Comparison of ENCODE assay signal across 10 cellular contexts in genomic region chr16:75761111-75761510, GRCh38. TPM values are rescaled to one million over a fixed set of nuclear protein-coding genes. Genes with fewer than 3 reads are reported as not detected.
A peak's percentile ranks its signal among the peaks of the same experiment; 100 is the strongest.
DNase-seq lines count a peak whose midpoint lies in the region; ATAC-seq and TF ChIP-seq lines count a peak whose summit lies in the region.
"Had no signal": no experiment of that assay in that cellular context is flagged by ENCODE, and none has a peak within 500 bp of the region (broad histone marks: within the 10 kb centered on the region; RNA-seq: fewer than 3 reads in every experiment).

No MANE protein-coding gene starts in this region.

- H3K27ac Mint-ChIP-seq in activated T-helper 17 cell treated with anti-CD3 and anti-CD28 coated beads, Interleukin-2, amount 50 U/mL, for 72 hours = peak overlapping the region; percentile 89
- no peak overlapping the region for H3K27ac Mint-ChIP-seq in CD8-positive, alpha-beta T cell
- H3K27ac Mint-ChIP-seq: brain had no signal

- DNase-seq in GM12864 (ENCODE audit: low read depth) = peak; percentile 72
- no peak for DNase-seq in mucosa of descending colon
- no peak for DNase-seq in upper lobe of right lung
- no peak for DNase-seq in CD8-positive, alpha-beta T cell
- no peak for DNase-seq in cerebellar cortex (ENCODE audit: low spot score)
- DNase-seq: glutamatergic neuron had no signal

- TF ChIP-seq CTCF in GM12864 (IDR thresholded peaks at IDR 0.05; ENCODE audit: low read depth, low read length, missing control alignments) (no peak), mucosa of descending colon (IDR thresholded peaks at IDR 0.05) (no peak), upper lobe of right lung (IDR thresholded peaks at IDR 0.05) (no peak)
- TF ChIP-seq CTCF in CD8-positive, alpha-beta T cell (IDR thresholded peaks at IDR 0.05) = no peak

- H3K9me3 Mint-ChIP-seq in activated T-helper 17 cell treated with anti-CD3 and anti-CD28 coated beads, Interleukin-2, amount 50 U/mL, for 72 hours = no peaks in the 10 kb centered on the region
- H3K9me3 Mint-ChIP-seq in CD8-positive, alpha-beta T cell = no peaks in the 10 kb centered on the region

- peak overlapping the region; percentile 71 for H3K4me3 Mint-ChIP-seq in activated T-helper 17 cell treated with anti-CD3 and anti-CD28 coated beads, Interleukin-2, amount 50 U/mL, for 72 hours
- H3K4me3 Mint-ChIP-seq in CD8-positive, alpha-beta T cell = no peak overlapping the region
- H3K4me3 Mint-ChIP-seq: brain had no signal

- H3K4me1 Mint-ChIP-seq in activated T-helper 17 cell treated with anti-CD3 and anti-CD28 coated beads, Interleukin-2, amount 50 U/mL, for 72 hours = peaks cover 17% of the 10 kb centered on the region
- no peaks in the 10 kb centered on the region for H3K4me1 Mint-ChIP-seq in CD8-positive, alpha-beta T cell (ENCODE audit: low read depth)

- ATAC-seq in GM19463 (IDR thresholded peaks at IDR 0.05; ENCODE audit: unreplicated experiment) (peak; percentile 15), HG03095 (IDR thresholded peaks at IDR 0.05; ENCODE audit: unreplicated experiment) (peak; percentile 31), mucosa of descending colon (no peak), upper lobe of right lung (no peak)
- peak; percentile 46 for ATAC-seq in activated T-helper 17 cell treated with anti-CD3 and anti-CD28 coated beads, Interleukin-2, amount 50 U/mL, for 72 hours (replicated peaks)
- ATAC-seq in CD8-positive, alpha-beta T cell = no peak

- POLR2A ChIA-PET in CD8-positive, alpha-beta T cell (lab: Charles Lee) = no interaction called here

- H3K27me3 ChIP-seq in upper lobe of right lung = no peaks in the 10 kb centered on the region
- H3K27me3 ChIP-seq in CD8-positive, alpha-beta T cell (ENCODE audit: insufficient read depth, low read length) = no peaks in the 10 kb centered on the region

- H3K4me1 ChIP-seq in mucosa of descending colon (ENCODE audit: low read depth) = no peaks in the 10 kb centered on the region
- no peaks in the 10 kb centered on the region for H3K4me1 ChIP-seq in upper lobe of right lung
- no peaks in the 10 kb centered on the region for H3K4me1 ChIP-seq in CD8-positive, alpha-beta T cell (ENCODE audit: insufficient read depth, low read length)

- H3K4me3 ChIP-seq in GM12864 (ENCODE audit: low read depth, low read length) (peak overlapping the region; percentile 41), mucosa of descending colon (no peak overlapping the region), upper lobe of right lung (no peak overlapping the region)
- no peak overlapping the region for H3K4me3 ChIP-seq in CD8-positive, alpha-beta T cell (ENCODE audit: low read depth, low read length)

- intact Hi-C loops in mucosa of descending colon (cut with DNase I, micrococcal nuclease) (loop anchor here in 1 of 2 donors (10.0 kb wide), 1 partner anchor 136 kb away; the partner anchor contains the start of gene ADAT1), upper lobe of right lung (cut with DNase I) (loop anchor here (10.0 kb wide), 1 partner anchor 286 kb away; no protein-coding TSS in a partner anchor)
- intact Hi-C loops in CD8-positive, alpha-beta T cell (cut with DNase I, micrococcal nuclease) = loop anchor here (5.0 kb wide), 3 partner anchors 244 to 374 kb away; no protein-coding TSS in a partner anchor

- CTCF ChIA-PET in CD8-positive, alpha-beta T cell (lab: Charles Lee) = interaction anchor here (1.8 kb wide), 1 partner anchor 290 kb away, joined by 6 read pairs; no protein-coding TSS in a partner anchor

- no peak overlapping the region for H3K27ac ChIP-seq in upper lobe of right lung
- H3K27ac ChIP-seq in CD8-positive, alpha-beta T cell (ENCODE audit: low read depth, low read length) = no peak overlapping the region

- H3K9me3 ChIP-seq in mucosa of descending colon (no peaks in the 10 kb centered on the region), upper lobe of right lung (no peaks in the 10 kb centered on the region)
- no peaks in the 10 kb centered on the region for H3K9me3 ChIP-seq in CD8-positive, alpha-beta T cell (ENCODE audit: low read length)

- H3K27me3 Mint-ChIP-seq in activated T-helper 17 cell treated with anti-CD3 and anti-CD28 coated beads, Interleukin-2, amount 50 U/mL, for 72 hours = peaks cover 3% of the 10 kb centered on the region
- no peaks in the 10 kb centered on the region for H3K27me3 Mint-ChIP-seq in CD8-positive, alpha-beta T cell (ENCODE audit: low read depth)

- no peaks in the 10 kb centered on the region for H3K36me3 Mint-ChIP-seq in activated T-helper 17 cell treated with anti-CD3 and anti-CD28 coated beads, Interleukin-2, amount 50 U/mL, for 72 hours (ENCODE audit: low read depth)
- no peaks in the 10 kb centered on the region for H3K36me3 Mint-ChIP-seq in CD8-positive, alpha-beta T cell
- H3K36me3 Mint-ChIP-seq: brain had no signal

- H3K36me3 ChIP-seq in mucosa of descending colon (ENCODE audit: low read depth) (no peaks in the 10 kb centered on the region), upper lobe of right lung (no peaks in the 10 kb centered on the region)
- H3K36me3 ChIP-seq in CD8-positive, alpha-beta T cell (ENCODE audit: insufficient read depth, low read length) = no peaks in the 10 kb centered on the region

RNA-seq across cellular contexts. Expression of gene CPHXL, which starts 34.8 kb away (rescaled TPM):
- total RNA-seq in activated T-helper 17 cell treated with anti-CD3 and anti-CD28 coated beads, Interleukin-2, amount 50 U/mL, for 72 hours = not detected
- total RNA-seq in mucosa of descending colon = not detected
- not detected for total RNA-seq in upper lobe of right lung
- not detected for total RNA-seq in CD8-positive, alpha-beta T cell

RNA-seq across cellular contexts. Expression of gene DUXB, which starts 59.9 kb away (rescaled TPM):
- total RNA-seq in activated T-helper 17 cell treated with anti-CD3 and anti-CD28 coated beads, Interleukin-2, amount 50 U/mL, for 72 hours = not detected
- not detected for total RNA-seq in mucosa of descending colon
- total RNA-seq in upper lobe of right lung = not detected
- total RNA-seq in CD8-positive, alpha-beta T cell = not detected

Comparison
In these comparisons a context has a peak if more than half of its experiments do, and no peak if none do; other contexts are left out.
1. ATAC-seq: peak in GM19463 (single experiment), HG03095 (single experiment) and activated T-helper 17 cell treated with anti-CD3 and anti-CD28 coated beads, Interleukin-2, amount 50 U/mL, for 72 hours (single experiment); none in mucosa of descending colon (single experiment), upper lobe of right lung (single experiment) and CD8-positive, alpha-beta T cell (single experiment).